In the genomic region with DNA sequence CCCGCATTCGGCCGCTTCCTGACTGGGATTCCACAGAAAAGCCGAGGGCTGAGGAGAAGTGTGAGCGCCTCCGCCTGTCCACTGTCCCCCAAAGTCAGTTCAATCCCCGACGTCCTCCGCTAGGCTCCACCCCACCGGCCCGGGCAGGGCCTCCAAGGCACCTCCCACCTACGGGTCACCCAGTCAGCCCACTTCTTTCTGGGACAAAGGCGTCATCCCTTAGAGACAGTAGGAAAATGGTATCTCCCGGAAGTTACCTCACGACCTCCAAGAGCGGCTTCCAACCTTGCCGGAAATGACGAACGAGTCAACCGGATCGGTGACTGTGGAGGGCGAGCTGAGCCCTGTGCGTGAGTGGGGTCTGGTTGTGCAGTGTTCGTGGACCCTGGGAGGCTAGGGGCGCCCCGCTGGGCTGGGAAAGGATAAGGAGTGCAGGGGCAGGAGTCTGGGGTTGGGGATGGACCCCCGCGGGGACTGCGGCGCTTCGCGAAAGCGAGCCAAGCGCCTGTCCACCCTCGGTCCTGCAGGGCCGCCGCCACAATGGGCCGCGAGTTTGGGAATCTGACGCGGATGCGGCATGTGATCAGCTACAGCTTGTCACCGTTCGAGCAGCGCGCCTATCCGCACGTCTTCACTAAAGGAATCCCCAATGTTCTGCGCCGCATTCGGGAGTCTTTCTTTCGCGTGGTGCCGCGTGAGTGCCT, we compare ENCODE assay signal across 1 cellular context.
TF ChIP-seq lines count a peak whose summit lies in the region.

A gene with protein sequence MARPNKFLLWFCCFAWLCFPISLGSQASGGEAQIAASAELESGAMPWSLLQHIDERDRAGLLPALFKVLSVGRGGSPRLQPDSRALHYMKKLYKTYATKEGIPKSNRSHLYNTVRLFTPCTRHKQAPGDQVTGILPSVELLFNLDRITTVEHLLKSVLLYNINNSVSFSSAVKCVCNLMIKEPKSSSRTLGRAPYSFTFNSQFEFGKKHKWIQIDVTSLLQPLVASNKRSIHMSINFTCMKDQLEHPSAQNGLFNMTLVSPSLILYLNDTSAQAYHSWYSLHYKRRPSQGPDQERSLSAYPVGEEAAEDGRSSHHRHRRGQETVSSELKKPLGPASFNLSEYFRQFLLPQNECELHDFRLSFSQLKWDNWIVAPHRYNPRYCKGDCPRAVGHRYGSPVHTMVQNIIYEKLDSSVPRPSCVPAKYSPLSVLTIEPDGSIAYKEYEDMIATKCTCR (minus strand): TSS at position 128 of the 704 bp plus-strand sequence. CDS start 1,936 bp downstream, outside the sequence.
A gene (plus strand): TSS at position 301 of the 704 bp plus-strand sequence. CDS start 240 bp downstream, at position 541.

TF ChIP-seq in SK-N-SH, 30 proteins besides CTCF, POLR2A, EP300 and RAD21 (continued from another document):
- TF ChIP-seq, protein P1, sequence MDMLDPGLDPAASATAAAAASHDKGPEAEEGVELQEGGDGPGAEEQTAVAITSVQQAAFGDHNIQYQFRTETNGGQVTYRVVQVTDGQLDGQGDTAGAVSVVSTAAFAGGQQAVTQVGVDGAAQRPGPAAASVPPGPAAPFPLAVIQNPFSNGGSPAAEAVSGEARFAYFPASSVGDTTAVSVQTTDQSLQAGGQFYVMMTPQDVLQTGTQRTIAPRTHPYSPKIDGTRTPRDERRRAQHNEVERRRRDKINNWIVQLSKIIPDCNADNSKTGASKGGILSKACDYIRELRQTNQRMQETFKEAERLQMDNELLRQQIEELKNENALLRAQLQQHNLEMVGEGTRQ (IDR thresholded peaks at IDR 0.05; ENCODE audit: borderline replicate concordance, low read depth, low read length): no peak
- TF ChIP-seq, protein P2, sequence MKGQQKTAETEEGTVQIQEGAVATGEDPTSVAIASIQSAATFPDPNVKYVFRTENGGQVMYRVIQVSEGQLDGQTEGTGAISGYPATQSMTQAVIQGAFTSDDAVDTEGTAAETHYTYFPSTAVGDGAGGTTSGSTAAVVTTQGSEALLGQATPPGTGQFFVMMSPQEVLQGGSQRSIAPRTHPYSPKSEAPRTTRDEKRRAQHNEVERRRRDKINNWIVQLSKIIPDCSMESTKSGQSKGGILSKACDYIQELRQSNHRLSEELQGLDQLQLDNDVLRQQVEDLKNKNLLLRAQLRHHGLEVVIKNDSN (IDR thresholded peaks at IDR 0.05; ENCODE audit: borderline replicate concordance, low read depth): peak; percentile 41; the same call in 1 of the 2 replicates
- no peak for TF ChIP-seq EZH2phosphoT487 (IDR thresholded peaks at IDR 0.05; ENCODE audit: borderline replicate concordance, low read depth)
- no peak for TF ChIP-seq MEF2A (IDR thresholded peaks at IDR 0.05; ENCODE audit: borderline replicate concordance, low read depth)
- TF ChIP-seq FOXM1 (IDR thresholded peaks at IDR 0.05; ENCODE audit: low read depth): no peak
- no peak for TF ChIP-seq FOSL2 (IDR thresholded peaks at IDR 0.05; ENCODE audit: borderline replicate concordance, low read depth)
- TF ChIP-seq RXRA (IDR thresholded peaks at IDR 0.05; ENCODE audit: borderline replicate concordance, low read depth): no peak; the same call in 1 of the 2 replicates
- TF ChIP-seq, protein P3, sequence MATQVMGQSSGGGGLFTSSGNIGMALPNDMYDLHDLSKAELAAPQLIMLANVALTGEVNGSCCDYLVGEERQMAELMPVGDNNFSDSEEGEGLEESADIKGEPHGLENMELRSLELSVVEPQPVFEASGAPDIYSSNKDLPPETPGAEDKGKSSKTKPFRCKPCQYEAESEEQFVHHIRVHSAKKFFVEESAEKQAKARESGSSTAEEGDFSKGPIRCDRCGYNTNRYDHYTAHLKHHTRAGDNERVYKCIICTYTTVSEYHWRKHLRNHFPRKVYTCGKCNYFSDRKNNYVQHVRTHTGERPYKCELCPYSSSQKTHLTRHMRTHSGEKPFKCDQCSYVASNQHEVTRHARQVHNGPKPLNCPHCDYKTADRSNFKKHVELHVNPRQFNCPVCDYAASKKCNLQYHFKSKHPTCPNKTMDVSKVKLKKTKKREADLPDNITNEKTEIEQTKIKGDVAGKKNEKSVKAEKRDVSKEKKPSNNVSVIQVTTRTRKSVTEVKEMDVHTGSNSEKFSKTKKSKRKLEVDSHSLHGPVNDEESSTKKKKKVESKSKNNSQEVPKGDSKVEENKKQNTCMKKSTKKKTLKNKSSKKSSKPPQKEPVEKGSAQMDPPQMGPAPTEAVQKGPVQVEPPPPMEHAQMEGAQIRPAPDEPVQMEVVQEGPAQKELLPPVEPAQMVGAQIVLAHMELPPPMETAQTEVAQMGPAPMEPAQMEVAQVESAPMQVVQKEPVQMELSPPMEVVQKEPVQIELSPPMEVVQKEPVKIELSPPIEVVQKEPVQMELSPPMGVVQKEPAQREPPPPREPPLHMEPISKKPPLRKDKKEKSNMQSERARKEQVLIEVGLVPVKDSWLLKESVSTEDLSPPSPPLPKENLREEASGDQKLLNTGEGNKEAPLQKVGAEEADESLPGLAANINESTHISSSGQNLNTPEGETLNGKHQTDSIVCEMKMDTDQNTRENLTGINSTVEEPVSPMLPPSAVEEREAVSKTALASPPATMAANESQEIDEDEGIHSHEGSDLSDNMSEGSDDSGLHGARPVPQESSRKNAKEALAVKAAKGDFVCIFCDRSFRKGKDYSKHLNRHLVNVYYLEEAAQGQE (IDR thresholded peaks at IDR 0.05; ENCODE audit: low read depth, low read length): no peak; the same call in 1 of the 2 replicates
- TF ChIP-seq RFX5 (IDR thresholded peaks at IDR 0.05; ENCODE audit: low read length): peak; percentile 55; the same call in 1 of the 2 replicates
- TF ChIP-seq CHD2 (IDR thresholded peaks at IDR 0.05; ENCODE audit: low read length, partially characterized antibody): peak; percentile 49
- TF ChIP-seq JUND (IDR thresholded peaks at IDR 0.05): no peak
- TF ChIP-seq TEAD4 (IDR thresholded peaks at IDR 0.05; ENCODE audit: borderline replicate concordance, insufficient read depth): no peak
- TF ChIP-seq, protein P4, sequence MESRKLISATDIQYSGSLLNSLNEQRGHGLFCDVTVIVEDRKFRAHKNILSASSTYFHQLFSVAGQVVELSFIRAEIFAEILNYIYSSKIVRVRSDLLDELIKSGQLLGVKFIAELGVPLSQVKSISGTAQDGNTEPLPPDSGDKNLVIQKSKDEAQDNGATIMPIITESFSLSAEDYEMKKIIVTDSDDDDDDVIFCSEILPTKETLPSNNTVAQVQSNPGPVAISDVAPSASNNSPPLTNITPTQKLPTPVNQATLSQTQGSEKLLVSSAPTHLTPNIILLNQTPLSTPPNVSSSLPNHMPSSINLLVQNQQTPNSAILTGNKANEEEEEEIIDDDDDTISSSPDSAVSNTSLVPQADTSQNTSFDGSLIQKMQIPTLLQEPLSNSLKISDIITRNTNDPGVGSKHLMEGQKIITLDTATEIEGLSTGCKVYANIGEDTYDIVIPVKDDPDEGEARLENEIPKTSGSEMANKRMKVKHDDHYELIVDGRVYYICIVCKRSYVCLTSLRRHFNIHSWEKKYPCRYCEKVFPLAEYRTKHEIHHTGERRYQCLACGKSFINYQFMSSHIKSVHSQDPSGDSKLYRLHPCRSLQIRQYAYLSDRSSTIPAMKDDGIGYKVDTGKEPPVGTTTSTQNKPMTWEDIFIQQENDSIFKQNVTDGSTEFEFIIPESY (IDR thresholded peaks at IDR 0.05; ENCODE audit: borderline replicate concordance, low read depth): no peak
- TF ChIP-seq, protein P5, sequence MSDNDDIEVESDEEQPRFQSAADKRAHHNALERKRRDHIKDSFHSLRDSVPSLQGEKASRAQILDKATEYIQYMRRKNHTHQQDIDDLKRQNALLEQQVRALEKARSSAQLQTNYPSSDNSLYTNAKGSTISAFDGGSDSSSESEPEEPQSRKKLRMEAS (IDR thresholded peaks at IDR 0.05; ENCODE audit: low read depth): peak; percentile 83
- peak; percentile 8; the same call in 1 of the 2 replicates for TF ChIP-seq TCF12 (IDR thresholded peaks at IDR 0.05)
- TF ChIP-seq SMC3 (IDR thresholded peaks at IDR 0.05; ENCODE audit: low read depth, low read length): peak; percentile 45
TF ChIP-seq in SK-N-SH: peak in this region for 12.
